Comparison of ENCODE assay signal across 9 cellular contexts in genomic region chr1:24392982-24393645, GRCh38. TPM values are rescaled to one million over a fixed set of nuclear protein-coding genes. Genes with fewer than 3 reads are reported as not detected.
DNase-seq lines count a peak whose midpoint lies in the region; ATAC-seq and TF ChIP-seq lines count a peak whose summit lies in the region.
"Had no signal": no experiment of that assay in that cellular context is flagged by ENCODE, and none has a peak within 500 bp of the region (broad histone marks: within the 10 kb centered on the region; RNA-seq: fewer than 3 reads in every experiment).

No MANE protein-coding gene starts in this region.

- no peak for TF ChIP-seq RAD21 in SK-N-SH (IDR thresholded peaks at IDR 0.05; ENCODE audit: low read length)

- peak overlapping the region; percentile 40; the same call in 1 of the 2 replicates for H3K9ac ChIP-seq in SK-N-SH

- peaks cover 15% of the 10 kb centered on the region for H3F3A ChIP-seq in SK-N-SH (replicated peaks; ENCODE audit: insufficient read depth)

- H3K36me3 Mint-ChIP-seq in stimulated activated memory B cell treated with anti-CD40 and anti-IgM and Interleukin-4, amounts not matched to agents 10 μg/mL and 1 μg/mL and 100 μg/mL, for 72 hours = peaks cover 8% of the 10 kb centered on the region
- H3K36me3 Mint-ChIP-seq in activated T-helper 2 cell treated with anti-CD3 and anti-CD28 coated beads, Interferon-gamma antibody, Interleukin-2, Interleukin-4, amounts not matched to agents 10 μg/mL and 5 μg/mL and 100 μg/mL, durations not matched to agents 14 hours and 24 hours and 36 hours (ENCODE audit: low read depth) = peaks cover 3% of the 10 kb centered on the region

- H4K20me1 ChIP-seq in SK-N-SH (ENCODE audit: insufficient read depth) = no peaks in the 10 kb centered on the region

- TF ChIP-seq CTCF in SK-N-SH (IDR thresholded peaks at IDR 0.05) = no peak

- POLR2A ChIA-PET in SK-N-SH (lab: Yijun Ruan, JAX) = interaction anchor here (0.7 kb wide), 1 partner anchor 194 kb away, joined by 3 read pairs; no protein-coding TSS in a partner anchor

- DNase-seq in SK-N-SH (no peak), NCI-H1436 treated with DMSO at 0.1 percent for 48 hours (lab: John Stamatoyannopoulos, UW) (peak; percentile 33), GOT3 (lab: John Stamatoyannopoulos, UW) (no peak), left ventricle myocardium superior (no peak)
- no peak for DNase-seq in activated T-helper 2 cell treated with anti-CD3 and anti-CD28 coated beads, Interferon-gamma antibody, Interleukin-2, Interleukin-4, amounts not matched to agents 10 μg/mL and 5 μg/mL and 100 μg/mL, durations not matched to agents 14 hours and 24 hours and 36 hours (ENCODE audit: low spot score)

- no peak overlapping the region for H2AFZ ChIP-seq in SK-N-SH (ENCODE audit: low read depth)

- H3K27me3 ChIP-seq in SK-N-SH (ENCODE audit: insufficient read depth) = no peaks in the 10 kb centered on the region

- H3K79me2 ChIP-seq in SK-N-SH (ENCODE audit: insufficient read depth) = no peaks in the 10 kb centered on the region; the same call in 1 of the 2 replicates

- ATAC-seq in SK-N-SH treated with all-trans-retinoic acid at 6 μM for 48 hours (no peak), left ventricle myocardium superior (no peak)
- peak; percentile 77 for ATAC-seq in stimulated activated memory B cell treated with anti-CD40 and anti-IgM and Interleukin-4, amounts not matched to agents 10 μg/mL and 1 μg/mL and 100 μg/mL, for 72 hours

- H3K9me3 ChIP-seq in SK-N-SH = no peaks in the 10 kb centered on the region

- no peaks in the 10 kb centered on the region for H3K27me3 Mint-ChIP-seq in stimulated activated memory B cell treated with anti-CD40 and anti-IgM and Interleukin-4, amounts not matched to agents 10 μg/mL and 1 μg/mL and 100 μg/mL, for 72 hours
- no peaks in the 10 kb centered on the region for H3K27me3 Mint-ChIP-seq in activated T-helper 2 cell treated with anti-CD3 and anti-CD28 coated beads, Interferon-gamma antibody, Interleukin-2, Interleukin-4, amounts not matched to agents 10 μg/mL and 5 μg/mL and 100 μg/mL, durations not matched to agents 14 hours and 24 hours and 36 hours (ENCODE audit: low read depth)
- H3K27me3 Mint-ChIP-seq: type B pancreatic cell had no signal

- H3K9me3 Mint-ChIP-seq in stimulated activated memory B cell treated with anti-CD40 and anti-IgM and Interleukin-4, amounts not matched to agents 10 μg/mL and 1 μg/mL and 100 μg/mL, for 72 hours = no peaks in the 10 kb centered on the region
- no peaks in the 10 kb centered on the region for H3K9me3 Mint-ChIP-seq in activated T-helper 2 cell treated with anti-CD3 and anti-CD28 coated beads, Interferon-gamma antibody, Interleukin-2, Interleukin-4, amounts not matched to agents 10 μg/mL and 5 μg/mL and 100 μg/mL, durations not matched to agents 14 hours and 24 hours and 36 hours
- H3K9me3 Mint-ChIP-seq: type B pancreatic cell had no signal

- H3K27ac ChIP-seq in SK-N-SH (ENCODE audit: low read depth in 2 of 2, low read length in 1 of 2) (peak overlapping the region in 1 of 2 experiments; percentile 71; a peak in 2 of 4 replicates), angular gyrus (ENCODE audit: low read depth, low read length) (peak overlapping the region; percentile 18)

- no peak overlapping the region for H3K4me3 ChIP-seq in SK-N-SH (ENCODE audit: low read depth in 2 of 2, low read length in 1 of 2)

- peak overlapping the region; percentile 97 for H3K27ac Mint-ChIP-seq in stimulated activated memory B cell treated with anti-CD40 and anti-IgM and Interleukin-4, amounts not matched to agents 10 μg/mL and 1 μg/mL and 100 μg/mL, for 72 hours
- H3K27ac Mint-ChIP-seq in activated T-helper 2 cell treated with anti-CD3 and anti-CD28 coated beads, Interferon-gamma antibody, Interleukin-2, Interleukin-4, amounts not matched to agents 10 μg/mL and 5 μg/mL and 100 μg/mL, durations not matched to agents 14 hours and 24 hours and 36 hours = no peak overlapping the region

- H3K4me3 Mint-ChIP-seq in stimulated activated memory B cell treated with anti-CD40 and anti-IgM and Interleukin-4, amounts not matched to agents 10 μg/mL and 1 μg/mL and 100 μg/mL, for 72 hours = peak overlapping the region; percentile 71
- no peak overlapping the region for H3K4me3 Mint-ChIP-seq in activated T-helper 2 cell treated with anti-CD3 and anti-CD28 coated beads, Interferon-gamma antibody, Interleukin-2, Interleukin-4, amounts not matched to agents 10 μg/mL and 5 μg/mL and 100 μg/mL, durations not matched to agents 14 hours and 24 hours and 36 hours (ENCODE audit: low read depth)
- H3K4me3 Mint-ChIP-seq: type B pancreatic cell had no signal

- 96% methylated on average over 4 of the region's 4 CpGs for WGBS in SK-N-SH (ENCODE audit: low lambda C conversion rate)

- TF ChIP-seq EP300 in SK-N-SH (IDR thresholded peaks at IDR 0.05; ENCODE audit: borderline replicate concordance in 1 of 2, low read depth in 1 of 2, low read length in 1 of 2) = no peak

- H3K4me2 ChIP-seq in SK-N-SH = peak overlapping the region; percentile 53

- intact Hi-C loops in activated T-helper 2 cell treated with anti-CD3 and anti-CD28 coated beads, Interferon-gamma antibody, Interleukin-2, Interleukin-4, amounts not matched to agents 10 μg/mL and 5 μg/mL and 100 μg/mL, durations not matched to agents 14 hours and 24 hours and 36 hours (cut with micrococcal nuclease) = loop anchor here (1.0 to 5.0 kb wide), 2 partner anchors 191 to 321 kb away; no protein-coding TSS in a partner anchor
- intact Hi-C loops in left ventricle myocardium superior (cut with micrococcal nuclease) = loop anchor here (2.0 kb wide), 1 partner anchor 194 kb away; no protein-coding TSS in a partner anchor

- H3K4me1 ChIP-seq in SK-N-SH (ENCODE audit: control insufficient read depth in 1 of 2, insufficient read depth in 2 of 2, low read depth in 1 of 2, low read length in 1 of 2) = peaks cover 0 to 15% of the 10 kb centered on the region in 2 experiments; a peak in 3 of 4 replicates

- H3K9me2 ChIP-seq in SK-N-SH = no peaks in the 10 kb centered on the region

- CTCF ChIA-PET in SK-N-SH (lab: Yijun Ruan, JAX) = interaction anchor here (0.7 to 6.7 kb wide), 43 partner anchors 9 to 331 kb away, joined by 3 to 451 read pairs (median 10); partner anchors contain the start of genes IFNLR1, NIPAL3 and STPG1

- peaks cover 2 to 12% of the 10 kb centered on the region in 2 experiments for H3K36me3 ChIP-seq in SK-N-SH (replicated peaks in 1 of 2; ENCODE audit: control insufficient read depth in 1 of 2, insufficient read depth in 2 of 2, low read length in 1 of 2)

- peaks cover 41% of the 10 kb centered on the region for H3K4me1 Mint-ChIP-seq in stimulated activated memory B cell treated with anti-CD40 and anti-IgM and Interleukin-4, amounts not matched to agents 10 μg/mL and 1 μg/mL and 100 μg/mL, for 72 hours
- peaks cover 14% of the 10 kb centered on the region for H3K4me1 Mint-ChIP-seq in activated T-helper 2 cell treated with anti-CD3 and anti-CD28 coated beads, Interferon-gamma antibody, Interleukin-2, Interleukin-4, amounts not matched to agents 10 μg/mL and 5 μg/mL and 100 μg/mL, durations not matched to agents 14 hours and 24 hours and 36 hours (ENCODE audit: low read depth)

TF ChIP-seq in SK-N-SH, 30 proteins besides CTCF, POLR2A, EP300 and RAD21:
- TF ChIP-seq GABPA (IDR thresholded peaks at IDR 0.05; ENCODE audit: low read depth) (no peak), EZH2phosphoT487 (IDR thresholded peaks at IDR 0.05; ENCODE audit: borderline replicate concordance, low read depth) (no peak)
TF ChIP-seq in SK-N-SH: peak in this region for 0.

TF ChIP-seq in SK-N-SH treated with all-trans-retinoic acid at 6 μM for 48 hours, 23 proteins besides CTCF, POLR2A, EP300 and RAD21 (continues in another document):
- TF ChIP-seq GLIS3 (CRISPR knock-in tag; IDR thresholded peaks at IDR 0.05) = no peak
- TF ChIP-seq ARNTL (CRISPR knock-in tag; IDR thresholded peaks at IDR 0.05; ENCODE audit: borderline replicate concordance, low read depth) = no peak
- no peak for TF ChIP-seq TOX (CRISPR knock-in tag; IDR thresholded peaks at IDR 0.05; ENCODE audit: borderline replicate concordance)
- TF ChIP-seq TSHZ2 (CRISPR knock-in tag; IDR thresholded peaks at IDR 0.05) = no peak
- TF ChIP-seq RARB (CRISPR knock-in tag; IDR thresholded peaks at IDR 0.05) = no peak
- no peak for TF ChIP-seq ZNF565 (CRISPR knock-in tag; conservative IDR thresholded peaks at IDR 0.05; ENCODE audit: low read depth)

RNA-seq across cellular contexts. Expression of gene STPG1, which starts 20.5 kb away (rescaled TPM):
- 8.6 and 8.7 TPM in 2 replicates for polyA plus RNA-seq in SK-N-SH (2012; rRNA removed)
- polyA plus RNA-seq in SK-N-SH (2012; cell fraction: cytosol; rRNA removed) = 6.7 and 8.0 TPM in 2 replicates
- polyA plus RNA-seq in SK-N-SH (2012; cell fraction: nucleus; rRNA removed) = 8.3 and 8.9 TPM in 2 replicates
- total RNA-seq in activated T-helper 2 cell treated with anti-CD3 and anti-CD28 coated beads, Interferon-gamma antibody, Interleukin-2, Interleukin-4, amounts not matched to agents 10 μg/mL and 5 μg/mL and 100 μg/mL, durations not matched to agents 14 hours and 24 hours and 36 hours = 4.9 and 6.0 TPM in 2 replicates
- total RNA-seq in left ventricle myocardium superior = 4.9 TPM

RNA-seq across cellular contexts. Expression of gene NIPAL3, which starts 22.5 kb away (rescaled TPM):
- polyA plus RNA-seq in SK-N-SH (2012; rRNA removed) = 20.3 and 28.6 TPM in 2 replicates
- polyA plus RNA-seq in SK-N-SH (2012; cell fraction: cytosol; rRNA removed) = 17.2 and 24.0 TPM in 2 replicates
- 17.4 and 17.9 TPM in 2 replicates for polyA plus RNA-seq in SK-N-SH (2012; cell fraction: nucleus; rRNA removed)
- total RNA-seq in activated T-helper 2 cell treated with anti-CD3 and anti-CD28 coated beads, Interferon-gamma antibody, Interleukin-2, Interleukin-4, amounts not matched to agents 10 μg/mL and 5 μg/mL and 100 μg/mL, durations not matched to agents 14 hours and 24 hours and 36 hours = 24.6 and 28.6 TPM in 2 replicates
- total RNA-seq in left ventricle myocardium superior = 34.6 TPM
